In genomic region chr5:96781734-96782064, GRCh38 we compare ENCODE assay signal across 16 cellular contexts. TPM values are rescaled to one million over a fixed set of nuclear protein-coding genes. Genes with fewer than 3 reads are reported as not detected.
DNase-seq lines count a peak whose midpoint lies in the region; ATAC-seq and TF ChIP-seq lines count a peak whose summit lies in the region.
"Had no signal": no experiment of that assay in that cellular context is flagged by ENCODE, and none has a peak within 500 bp of the region (broad histone marks: within the 10 kb centered on the region; RNA-seq: fewer than 3 reads in every experiment).

No MANE protein-coding gene starts in this region.

- no peak overlapping the region for H3K27ac ChIP-seq in HEK293 (ENCODE audit: extremely low read depth, low read depth, low read length)
- no peak overlapping the region for H3K27ac ChIP-seq in naive thymus-derived CD4-positive, alpha-beta T cell (ENCODE audit: low read depth, low read length)
- H3K27ac ChIP-seq in upper lobe of left lung: peak overlapping the region in 1 of 4 donors; percentile 66
- H3K27ac ChIP-seq: upper lobe of right lung had no signal

- no TSS peak for BruUV-seq in Caco-2 (replicated peaks; lab: Mats Ljungman, UMichigan)

- CTCF ChIA-PET in Caco-2 (lab: Charles Lee): no interaction called here
- CTCF ChIA-PET in HEK293 (lab: Yijun Ruan, JAX): interaction anchor here (0.6 kb wide), 1 partner anchor 325 kb away, joined by 4 read pairs; no protein-coding TSS in a partner anchor
- CTCF ChIA-PET in naive thymus-derived CD4-positive, alpha-beta T cell (lab: Charles Lee): interaction anchor here (1.0 kb wide), 1 partner anchor 87 kb away, joined by 4 read pairs; no protein-coding TSS in a partner anchor

- TF ChIP-seq POLR2A in upper lobe of left lung (IDR thresholded peaks at IDR 0.05): no peak

- ATAC-seq in naive thymus-derived CD4-positive, alpha-beta T cell: no peak
- no peak for ATAC-seq in upper lobe of left lung (ENCODE audit: low FRiP score in 2 of 2)
- no peak for ATAC-seq in HG02884 (IDR thresholded peaks at IDR 0.05; ENCODE audit: unreplicated experiment)
- ATAC-seq: T-cell, upper lobe of right lung had no signal

- no peak overlapping the region for H3K4me3 ChIP-seq in Caco-2 (ENCODE audit: low read depth, low read length)
- no peak overlapping the region for H3K4me3 ChIP-seq in HEK293 (ENCODE audit: low read depth, low read length)
- no peak overlapping the region for H3K4me3 ChIP-seq in choroid plexus epithelial cell (ENCODE audit: low read depth, low read length)
- no peak overlapping the region for H3K4me3 ChIP-seq in naive thymus-derived CD4-positive, alpha-beta T cell (ENCODE audit: low read length)
- H3K4me3 ChIP-seq in upper lobe of left lung: no peak overlapping the region
- H3K4me3 ChIP-seq: upper lobe of right lung had no signal

- H3K9me3 Mint-ChIP-seq in Caco-2 (ENCODE audit: unreplicated experiment): no peaks in the 10 kb centered on the region
- no peaks in the 10 kb centered on the region for H3K9me3 Mint-ChIP-seq in naive thymus-derived CD4-positive, alpha-beta T cell
- H3K9me3 Mint-ChIP-seq: central memory CD8-positive, alpha-beta T cell; T-cell had no signal

- no peak overlapping the region for H3K4me3 Mint-ChIP-seq in Caco-2 (ENCODE audit: unreplicated experiment)
- no peak overlapping the region for H3K4me3 Mint-ChIP-seq in naive thymus-derived CD4-positive, alpha-beta T cell
- H3K4me3 Mint-ChIP-seq: B cell; central memory CD8-positive, alpha-beta T cell; T-cell had no signal

- no peaks in the 10 kb centered on the region for H3K27me3 ChIP-seq in Caco-2 (replicated peaks; ENCODE audit: control insufficient read depth, insufficient read depth, low read length)
- no peaks in the 10 kb centered on the region for H3K27me3 ChIP-seq in naive thymus-derived CD4-positive, alpha-beta T cell (ENCODE audit: control insufficient read depth in 2 of 2, insufficient read depth in 2 of 2, low read length in 2 of 2)
- H3K27me3 ChIP-seq in upper lobe of left lung: no peaks in the 10 kb centered on the region
- H3K27me3 ChIP-seq: upper lobe of right lung had no signal

- H3K4me1 ChIP-seq in Caco-2 (peaks cover 26% of the 10 kb centered on the region), HEK293 (ENCODE audit: control insufficient read depth, insufficient read depth, low read length) (peaks cover 11% of the 10 kb centered on the region; the same call in 1 of the 2 replicates), upper lobe of left lung (peaks cover 0 to 6% (median 0%) of the 10 kb centered on the region in 4 donors)
- H3K4me1 ChIP-seq in naive thymus-derived CD4-positive, alpha-beta T cell (ENCODE audit: control insufficient read depth in 2 of 2, insufficient read depth in 2 of 2, low read length in 2 of 2): no peaks in the 10 kb centered on the region
- H3K4me1 ChIP-seq: upper lobe of right lung had no signal

- H3K36me3 ChIP-seq in Caco-2 (ENCODE audit: control insufficient read depth, insufficient read depth, low read length): peaks cover 4% of the 10 kb centered on the region
- peaks cover 0 to 35% of the 10 kb centered on the region in 2 experiments; a peak in 1 of 3 replicates for H3K36me3 ChIP-seq in HEK293 (ENCODE audit: control insufficient read depth in 2 of 2, insufficient read depth in 1 of 2, low read length in 2 of 2)
- H3K36me3 ChIP-seq in naive thymus-derived CD4-positive, alpha-beta T cell (ENCODE audit: control insufficient read depth in 2 of 3, insufficient read depth in 3 of 3, low read length in 3 of 3): peaks cover 20 to 94% (median 34%) of the 10 kb centered on the region in 3 experiments
- H3K36me3 ChIP-seq in upper lobe of left lung: peaks cover 7 to 84% (median 48%) of the 10 kb centered on the region in 4 donors

- H3K27me3 Mint-ChIP-seq in Caco-2 (ENCODE audit: insufficient read depth, unreplicated experiment): no peaks in the 10 kb centered on the region
- no peaks in the 10 kb centered on the region for H3K27me3 Mint-ChIP-seq in naive thymus-derived CD4-positive, alpha-beta T cell
- H3K27me3 Mint-ChIP-seq: B cell; central memory CD8-positive, alpha-beta T cell; T-cell had no signal

- DNase-seq in Caco-2 (no peak), choroid plexus epithelial cell (ENCODE audit: low read depth) (peak; percentile 59), upper lobe of left lung (no peak), AML-193 (lab: John Stamatoyannopoulos, UW) (no peak)
- DNase-seq in naive thymus-derived CD4-positive, alpha-beta T cell: no peak
- DNase-seq: activated CD4-positive, alpha-beta T cell treated with anti-CD3 and anti-CD28 coated beads for 4 hours; amygdala; NCI-H1417; SHP77 treated with DMSO at 0.1 percent for 48 hours; stimulated activated CD4-positive, alpha-beta T cell treated with anti-CD3 and anti-CD28 coated beads, Interleukin-4, amount 100 ng/mL, for 4 hours; T-cell; upper lobe of right lung had no signal

- no peak for TF ChIP-seq EP300 in upper lobe of left lung (IDR thresholded peaks at IDR 0.05)

- H3K4me1 Mint-ChIP-seq in Caco-2 (ENCODE audit: low read depth, unreplicated experiment): peaks cover 25% of the 10 kb centered on the region
- peaks cover 0 to 15% (median 4%) of the 10 kb centered on the region in 7 donors for H3K4me1 Mint-ChIP-seq in naive thymus-derived CD4-positive, alpha-beta T cell
- H3K4me1 Mint-ChIP-seq: B cell; central memory CD8-positive, alpha-beta T cell had no signal

- TF ChIP-seq CTCF in Caco-2 (IDR thresholded peaks at IDR 0.05; ENCODE audit: insufficient read depth in 1 of 2, low read depth in 1 of 2, low read length in 1 of 2, severe bottlenecking in 1 of 2, unreplicated experiment in 1 of 2) (no peak), HEK293 (tag by site-specific recombination; IDR thresholded peaks at IDR 0.05) (no peak), choroid plexus epithelial cell (conservative IDR thresholded peaks at IDR 0.05; ENCODE audit: low read depth, low read length) (no peak), upper lobe of left lung (IDR thresholded peaks at IDR 0.05) (no peak)

- 84 to 94% methylated on average over 4 of the region's 4 CpGs for WGBS in upper lobe of left lung, 2 donors

- peak overlapping the region; percentile 2 for H3K27ac Mint-ChIP-seq in Caco-2 (ENCODE audit: unreplicated experiment)
- peak overlapping the region in 6 of 9 donors; percentile 36 to 77 (median 62) for H3K27ac Mint-ChIP-seq in naive thymus-derived CD4-positive, alpha-beta T cell
- H3K27ac Mint-ChIP-seq: B cell had no signal

- no peaks in the 10 kb centered on the region for H3K9me3 ChIP-seq in Caco-2
- no peaks in the 10 kb centered on the region for H3K9me3 ChIP-seq in HEK293 (ENCODE audit: control insufficient read depth, insufficient read depth, low read depth, low read length)
- no peaks in the 10 kb centered on the region for H3K9me3 ChIP-seq in naive thymus-derived CD4-positive, alpha-beta T cell (ENCODE audit: control insufficient read depth in 2 of 3, low read length in 3 of 3)
- H3K9me3 ChIP-seq in upper lobe of left lung: no peaks in the 10 kb centered on the region
- H3K9me3 ChIP-seq: upper lobe of right lung had no signal

- POLR2A ChIA-PET in Caco-2 (lab: Charles Lee) (no interaction called here), HEK293 (lab: Yijun Ruan, JAX) (interaction anchor here (0.6 kb wide), 1 partner anchor 26 kb away, joined by 3 read pairs; the partner anchor contains the start of gene ERAP1)
- POLR2A ChIA-PET in naive thymus-derived CD4-positive, alpha-beta T cell (lab: Charles Lee): no interaction called here

- intact Hi-C loops in Caco-2 (cut with micrococcal nuclease; ENCODE audit: unreplicated experiment): no loop called here
- intact Hi-C loops in naive thymus-derived CD4-positive, alpha-beta T cell (cut with micrococcal nuclease): no loop called here

- H3K36me3 Mint-ChIP-seq in Caco-2 (ENCODE audit: insufficient read depth, unreplicated experiment): peaks cover 84% of the 10 kb centered on the region
- peaks cover 21 to 69% (median 40%) of the 10 kb centered on the region in 5 donors for H3K36me3 Mint-ChIP-seq in naive thymus-derived CD4-positive, alpha-beta T cell

TF ChIP-seq in HEK293, 187 proteins besides CTCF, POLR2A, EP300 and RAD21:
- TF ChIP-seq ZNF311 (tag by site-specific recombination; IDR thresholded peaks at IDR 0.05; ENCODE audit: borderline replicate concordance): no peak
- TF ChIP-seq ZBTB17 (tag by site-specific recombination; IDR thresholded peaks at IDR 0.05): 0 out of 2 replicates have a peak, but pooled peaks have one; percentile 5
- TF ChIP-seq ZSCAN16 (tag by site-specific recombination; IDR thresholded peaks at IDR 0.05): no peak

RNA-seq across cellular contexts. Expression of gene ERAP1, which starts 26.0 kb away (rescaled TPM):
- total RNA-seq in Caco-2 (2022) (31.8 and 32.0 TPM in 2 replicates), upper lobe of left lung (10 to 100 TPM; 26.2 to 62.5 (median 49.5) TPM)
- 100 to 1,000 TPM in 3 of 5 experiments, 10 to 100 TPM in 2; 79.0 to 184 (median 153) TPM for total RNA-seq in naive thymus-derived CD4-positive, alpha-beta T cell
- polyA plus RNA-seq in naive thymus-derived CD4-positive, alpha-beta T cell: 10 to 100 TPM; 50.4 to 72.6 TPM
